9 cellular contexts compared by ENCODE assay signal in genomic region chr7:1665721-1666250, GRCh38. TPM values are rescaled to one million over a fixed set of nuclear protein-coding genes. Genes with fewer than 3 reads are reported as not detected.
DNase-seq lines count a peak whose midpoint lies in the region; ATAC-seq and FAIRE-seq lines count a peak whose summit lies in the region.
"Had no signal": no experiment of that assay in that cellular context is flagged by ENCODE, and none has a peak within 500 bp of the region (broad histone marks: within the 10 kb centered on the region; RNA-seq: fewer than 3 reads in every experiment).

No MANE protein-coding gene starts in this region.

- FAIRE-seq in urothelium cell line (lab: Jason Lieb, UNC), result peak; percentile 94

- DNase-seq in activated naive CD4-positive, alpha-beta T cell treated with anti-CD3 and anti-CD28 coated beads for 36 hours, result peak; percentile 8
- DNase-seq in activated naive CD4-positive, alpha-beta T cell treated with Interleukin-2 at 50 U/mL for 16 hours, result no peak
- DNase-seq in activated naive CD8-positive, alpha-beta T cell treated with anti-CD3 and anti-CD28 coated beads, Interleukin-2, amount 10 ng/mL, durations not matched to agents 7 days and 5 days, result peak; percentile 55
- DNase-seq in iris pigment epithelial cell (ENCODE audit: low read depth) (peak; percentile 35), urothelium cell line (ENCODE audit: low spot score) (peak; percentile 96), LoVo (ENCODE audit: low spot score) (no peak), UCSD-AML1 (lab: John Stamatoyannopoulos, UW; ENCODE audit: unreplicated experiment) (no peak)

- H3K27me3 Mint-ChIP-seq in activated naive CD4-positive, alpha-beta T cell treated with anti-CD3 and anti-CD28 coated beads for 36 hours (ENCODE audit: low read depth), result peaks cover 40% of the 10 kb centered on the region
- H3K27me3 Mint-ChIP-seq in activated naive CD8-positive, alpha-beta T cell treated with anti-CD3 and anti-CD28 coated beads, Interleukin-2, amount 10 ng/mL, durations not matched to agents 7 days and 5 days, result peaks cover 40% of the 10 kb centered on the region

- no peaks in the 10 kb centered on the region for H3K36me3 Mint-ChIP-seq in activated naive CD4-positive, alpha-beta T cell treated with anti-CD3 and anti-CD28 coated beads for 36 hours (ENCODE audit: low read depth)
- H3K36me3 Mint-ChIP-seq in activated naive CD8-positive, alpha-beta T cell treated with anti-CD3 and anti-CD28 coated beads, Interleukin-2, amount 10 ng/mL, durations not matched to agents 7 days and 5 days, result no peaks in the 10 kb centered on the region

- intact Hi-C loops in activated naive CD4-positive, alpha-beta T cell treated with anti-CD3 and anti-CD28 coated beads for 36 hours (cut with micrococcal nuclease), result loop anchor here (2.0 to 10.0 kb wide), 2 partner anchors 259 to 683 kb away; no protein-coding TSS in a partner anchor

- ATAC-seq in activated naive CD8-positive, alpha-beta T cell treated with anti-CD3 and anti-CD28 coated beads, Interleukin-2, amount 10 ng/mL, durations not matched to agents 7 days and 5 days (ENCODE audit: low read depth), result peak; percentile 19
- ATAC-seq in GM18868 (IDR thresholded peaks at IDR 0.05; ENCODE audit: unreplicated experiment), result no peak

- POLR2A ChIA-PET in activated naive CD8-positive, alpha-beta T cell treated with anti-CD3 and anti-CD28 coated beads, Interleukin-2, amount 10 ng/mL, durations not matched to agents 7 days and 5 days (lab: Charles Lee), result no interaction called here

- no peak overlapping the region for H3K27ac Mint-ChIP-seq in activated naive CD4-positive, alpha-beta T cell treated with anti-CD3 and anti-CD28 coated beads for 36 hours
- no peak overlapping the region for H3K27ac Mint-ChIP-seq in activated naive CD8-positive, alpha-beta T cell treated with anti-CD3 and anti-CD28 coated beads, Interleukin-2, amount 10 ng/mL, durations not matched to agents 7 days and 5 days
- H3K27ac Mint-ChIP-seq: nephron had no signal

- CTCF ChIA-PET in activated naive CD4-positive, alpha-beta T cell treated with anti-CD3 and anti-CD28 coated beads for 36 hours (lab: Charles Lee), result no interaction called here

- peaks cover 14% of the 10 kb centered on the region for H3K4me1 Mint-ChIP-seq in activated naive CD4-positive, alpha-beta T cell treated with anti-CD3 and anti-CD28 coated beads for 36 hours (ENCODE audit: low read depth)
- peaks cover 3% of the 10 kb centered on the region for H3K4me1 Mint-ChIP-seq in activated naive CD8-positive, alpha-beta T cell treated with anti-CD3 and anti-CD28 coated beads, Interleukin-2, amount 10 ng/mL, durations not matched to agents 7 days and 5 days

- no peaks in the 10 kb centered on the region for H3K9me3 Mint-ChIP-seq in activated naive CD4-positive, alpha-beta T cell treated with anti-CD3 and anti-CD28 coated beads for 36 hours
- H3K9me3 Mint-ChIP-seq in activated naive CD8-positive, alpha-beta T cell treated with anti-CD3 and anti-CD28 coated beads, Interleukin-2, amount 10 ng/mL, durations not matched to agents 7 days and 5 days, result no peaks in the 10 kb centered on the region
- H3K9me3 Mint-ChIP-seq: nephron had no signal

- no peak overlapping the region for H3K4me3 Mint-ChIP-seq in activated naive CD4-positive, alpha-beta T cell treated with anti-CD3 and anti-CD28 coated beads for 36 hours
- no peak overlapping the region for H3K4me3 Mint-ChIP-seq in activated naive CD8-positive, alpha-beta T cell treated with anti-CD3 and anti-CD28 coated beads, Interleukin-2, amount 10 ng/mL, durations not matched to agents 7 days and 5 days

RNA-seq across cellular contexts. Expression of gene ELFN1, which starts 4.3 kb away (rescaled TPM):
- total RNA-seq in activated naive CD4-positive, alpha-beta T cell treated with anti-CD3 and anti-CD28 coated beads for 36 hours, result not detected
- total RNA-seq in activated naive CD8-positive, alpha-beta T cell treated with anti-CD3 and anti-CD28 coated beads, Interleukin-2, amount 10 ng/mL, durations not matched to agents 7 days and 5 days, result not detected

Comparison
In these comparisons a context has a peak if more than half of its experiments do, and no peak if none do; other contexts are left out.
1. DNase-seq: peak in activated naive CD4-positive, alpha-beta T cell treated with anti-CD3 and anti-CD28 coated beads for 36 hours (single experiment), activated naive CD8-positive, alpha-beta T cell treated with anti-CD3 and anti-CD28 coated beads, Interleukin-2, amount 10 ng/mL, durations not matched to agents 7 days and 5 days (single experiment), iris pigment epithelial cell (single experiment) and urothelium cell line (single experiment); none in activated naive CD4-positive, alpha-beta T cell treated with Interleukin-2 at 50 U/mL for 16 hours (single experiment), LoVo (single experiment) and UCSD-AML1 (single experiment).